In the genomic region with DNA sequence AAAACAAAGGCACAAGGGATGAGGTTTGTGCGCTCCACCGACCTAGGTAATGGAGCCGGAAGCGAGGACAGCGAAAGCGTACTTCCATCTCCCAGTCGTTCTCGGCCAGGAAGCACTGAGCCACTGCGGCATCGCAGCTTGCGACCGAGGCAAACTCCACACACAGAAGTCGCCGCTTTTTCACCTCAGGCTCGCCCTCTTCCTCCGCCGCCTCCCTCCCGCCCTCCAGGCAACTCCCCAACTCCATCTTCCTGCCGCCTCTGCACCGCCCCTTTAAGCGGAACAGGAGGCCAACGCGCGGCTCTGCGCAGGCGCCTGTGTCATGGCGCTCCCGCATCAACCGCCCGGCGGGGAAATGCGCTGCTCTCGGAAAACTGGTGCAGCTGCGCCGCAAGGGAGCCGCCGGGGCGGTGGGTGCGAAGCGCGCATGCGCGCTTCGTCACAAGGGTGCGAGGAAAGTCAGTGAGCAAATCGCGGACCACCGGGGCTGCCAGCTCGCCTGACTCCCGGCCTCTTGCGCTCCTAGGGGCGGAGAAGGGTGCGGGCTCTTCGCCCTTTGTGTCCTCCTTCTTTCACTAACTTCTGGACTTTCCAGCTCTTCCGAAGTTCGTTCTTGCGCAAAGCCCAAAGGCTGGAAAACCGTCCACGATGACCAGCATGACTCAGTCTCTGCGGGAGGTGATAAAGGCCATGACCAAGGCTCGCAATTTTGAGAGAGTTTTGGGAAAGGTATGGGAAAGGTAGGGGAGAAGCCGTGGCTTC, we compare ENCODE assay signal across 1 cellular context.
TF ChIP-seq lines count a peak whose summit lies in the region.

A gene (plus strand): TSS at position 462 of the 762 bp plus-strand sequence. CDS start 187 bp downstream, at position 649.
A gene with protein sequence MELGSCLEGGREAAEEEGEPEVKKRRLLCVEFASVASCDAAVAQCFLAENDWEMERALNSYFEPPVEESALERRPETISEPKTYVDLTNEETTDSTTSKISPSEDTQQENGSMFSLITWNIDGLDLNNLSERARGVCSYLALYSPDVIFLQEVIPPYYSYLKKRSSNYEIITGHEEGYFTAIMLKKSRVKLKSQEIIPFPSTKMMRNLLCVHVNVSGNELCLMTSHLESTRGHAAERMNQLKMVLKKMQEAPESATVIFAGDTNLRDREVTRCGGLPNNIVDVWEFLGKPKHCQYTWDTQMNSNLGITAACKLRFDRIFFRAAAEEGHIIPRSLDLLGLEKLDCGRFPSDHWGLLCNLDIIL (minus strand): TSS at position 284 of the 762 bp plus-strand sequence. CDS start 37 bp downstream, at position 247.

TF ChIP-seq in K562, 482 proteins besides CTCF, POLR2A, EP300 and RAD21 (continued from another document and continues in another):
- TF ChIP-seq ETV5 (CRISPR knock-in tag; IDR thresholded peaks at IDR 0.05; ENCODE audit: low read depth): peak; percentile 73
- no peak for TF ChIP-seq ZNF717 (CRISPR knock-in tag; IDR thresholded peaks at IDR 0.05)
- peak; percentile 79 for TF ChIP-seq SP1 (CRISPR knock-in tag; IDR thresholded peaks at IDR 0.05)
- no peak; the same call in 1 of the 2 replicates for TF ChIP-seq THRAP3 (IDR thresholded peaks at IDR 0.05; ENCODE audit: borderline replicate concordance)
- TF ChIP-seq, protein P1, sequence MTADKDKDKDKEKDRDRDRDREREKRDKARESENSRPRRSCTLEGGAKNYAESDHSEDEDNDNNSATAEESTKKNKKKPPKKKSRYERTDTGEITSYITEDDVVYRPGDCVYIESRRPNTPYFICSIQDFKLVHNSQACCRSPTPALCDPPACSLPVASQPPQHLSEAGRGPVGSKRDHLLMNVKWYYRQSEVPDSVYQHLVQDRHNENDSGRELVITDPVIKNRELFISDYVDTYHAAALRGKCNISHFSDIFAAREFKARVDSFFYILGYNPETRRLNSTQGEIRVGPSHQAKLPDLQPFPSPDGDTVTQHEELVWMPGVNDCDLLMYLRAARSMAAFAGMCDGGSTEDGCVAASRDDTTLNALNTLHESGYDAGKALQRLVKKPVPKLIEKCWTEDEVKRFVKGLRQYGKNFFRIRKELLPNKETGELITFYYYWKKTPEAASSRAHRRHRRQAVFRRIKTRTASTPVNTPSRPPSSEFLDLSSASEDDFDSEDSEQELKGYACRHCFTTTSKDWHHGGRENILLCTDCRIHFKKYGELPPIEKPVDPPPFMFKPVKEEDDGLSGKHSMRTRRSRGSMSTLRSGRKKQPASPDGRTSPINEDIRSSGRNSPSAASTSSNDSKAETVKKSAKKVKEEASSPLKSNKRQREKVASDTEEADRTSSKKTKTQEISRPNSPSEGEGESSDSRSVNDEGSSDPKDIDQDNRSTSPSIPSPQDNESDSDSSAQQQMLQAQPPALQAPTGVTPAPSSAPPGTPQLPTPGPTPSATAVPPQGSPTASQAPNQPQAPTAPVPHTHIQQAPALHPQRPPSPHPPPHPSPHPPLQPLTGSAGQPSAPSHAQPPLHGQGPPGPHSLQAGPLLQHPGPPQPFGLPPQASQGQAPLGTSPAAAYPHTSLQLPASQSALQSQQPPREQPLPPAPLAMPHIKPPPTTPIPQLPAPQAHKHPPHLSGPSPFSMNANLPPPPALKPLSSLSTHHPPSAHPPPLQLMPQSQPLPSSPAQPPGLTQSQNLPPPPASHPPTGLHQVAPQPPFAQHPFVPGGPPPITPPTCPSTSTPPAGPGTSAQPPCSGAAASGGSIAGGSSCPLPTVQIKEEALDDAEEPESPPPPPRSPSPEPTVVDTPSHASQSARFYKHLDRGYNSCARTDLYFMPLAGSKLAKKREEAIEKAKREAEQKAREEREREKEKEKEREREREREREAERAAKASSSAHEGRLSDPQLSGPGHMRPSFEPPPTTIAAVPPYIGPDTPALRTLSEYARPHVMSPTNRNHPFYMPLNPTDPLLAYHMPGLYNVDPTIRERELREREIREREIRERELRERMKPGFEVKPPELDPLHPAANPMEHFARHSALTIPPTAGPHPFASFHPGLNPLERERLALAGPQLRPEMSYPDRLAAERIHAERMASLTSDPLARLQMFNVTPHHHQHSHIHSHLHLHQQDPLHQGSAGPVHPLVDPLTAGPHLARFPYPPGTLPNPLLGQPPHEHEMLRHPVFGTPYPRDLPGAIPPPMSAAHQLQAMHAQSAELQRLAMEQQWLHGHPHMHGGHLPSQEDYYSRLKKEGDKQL (CRISPR knock-in tag; IDR thresholded peaks at IDR 0.05; ENCODE audit: borderline replicate concordance): no peak
- 0 out of 2 replicates have a peak, but pooled peaks have one; percentile 36 for TF ChIP-seq ZNF197 (CRISPR knock-in tag; IDR thresholded peaks at IDR 0.05; ENCODE audit: low read depth)
- TF ChIP-seq KAT8 (IDR thresholded peaks at IDR 0.05; ENCODE audit: low read depth): no peak
- peak; percentile 88 for TF ChIP-seq C11orf30 (IDR thresholded peaks at IDR 0.05; ENCODE audit: low read depth)
- TF ChIP-seq SOX6 (IDR thresholded peaks at IDR 0.05): peak; percentile 35; the same call in 1 of the 2 replicates
- TF ChIP-seq RHOXF2B (CRISPR knock-in tag; conservative IDR thresholded peaks at IDR 0.05): no peak
- no peak for TF ChIP-seq ZSCAN32 (CRISPR knock-in tag; IDR thresholded peaks at IDR 0.05)
- TF ChIP-seq RBFOX2 (IDR thresholded peaks at IDR 0.05; ENCODE audit: low read depth, low read length): peak; percentile 95
- peak; percentile 68 for TF ChIP-seq PCBP1 (IDR thresholded peaks at IDR 0.05; ENCODE audit: low read depth, low read length, poor library complexity, severe bottlenecking)
- TF ChIP-seq ELF1 (tag; IDR thresholded peaks at IDR 0.05): peak; percentile 89
- TF ChIP-seq, protein P2, sequence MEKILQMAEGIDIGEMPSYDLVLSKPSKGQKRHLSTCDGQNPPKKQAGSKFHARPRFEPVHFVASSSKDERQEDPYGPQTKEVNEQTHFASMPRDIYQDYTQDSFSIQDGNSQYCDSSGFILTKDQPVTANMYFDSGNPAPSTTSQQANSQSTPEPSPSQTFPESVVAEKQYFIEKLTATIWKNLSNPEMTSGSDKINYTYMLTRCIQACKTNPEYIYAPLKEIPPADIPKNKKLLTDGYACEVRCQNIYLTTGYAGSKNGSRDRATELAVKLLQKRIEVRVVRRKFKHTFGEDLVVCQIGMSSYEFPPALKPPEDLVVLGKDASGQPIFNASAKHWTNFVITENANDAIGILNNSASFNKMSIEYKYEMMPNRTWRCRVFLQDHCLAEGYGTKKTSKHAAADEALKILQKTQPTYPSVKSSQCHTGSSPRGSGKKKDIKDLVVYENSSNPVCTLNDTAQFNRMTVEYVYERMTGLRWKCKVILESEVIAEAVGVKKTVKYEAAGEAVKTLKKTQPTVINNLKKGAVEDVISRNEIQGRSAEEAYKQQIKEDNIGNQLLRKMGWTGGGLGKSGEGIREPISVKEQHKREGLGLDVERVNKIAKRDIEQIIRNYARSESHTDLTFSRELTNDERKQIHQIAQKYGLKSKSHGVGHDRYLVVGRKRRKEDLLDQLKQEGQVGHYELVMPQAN (IDR thresholded peaks at IDR 0.05; ENCODE audit: borderline replicate concordance): 0 out of 2 replicates have a peak, but pooled peaks have one; percentile 47
- no peak for TF ChIP-seq ZNF780A (CRISPR knock-in tag; IDR thresholded peaks at IDR 0.05)
- TF ChIP-seq ZNF143 (CRISPR knock-in tag; IDR thresholded peaks at IDR 0.05): no peak
- TF ChIP-seq HNRNPK (IDR thresholded peaks at IDR 0.05; ENCODE audit: low read depth, low read length, poor library complexity, severe bottlenecking): no peak
- TF ChIP-seq EP400 (IDR thresholded peaks at IDR 0.05): peak; percentile 88
- peak; percentile 96; the same call in 1 of the 2 replicates for TF ChIP-seq RB1 (IDR thresholded peaks at IDR 0.05; ENCODE audit: low read depth)
- TF ChIP-seq ZNF551 (CRISPR knock-in tag; IDR thresholded peaks at IDR 0.05): no peak
- TF ChIP-seq, protein P3, sequence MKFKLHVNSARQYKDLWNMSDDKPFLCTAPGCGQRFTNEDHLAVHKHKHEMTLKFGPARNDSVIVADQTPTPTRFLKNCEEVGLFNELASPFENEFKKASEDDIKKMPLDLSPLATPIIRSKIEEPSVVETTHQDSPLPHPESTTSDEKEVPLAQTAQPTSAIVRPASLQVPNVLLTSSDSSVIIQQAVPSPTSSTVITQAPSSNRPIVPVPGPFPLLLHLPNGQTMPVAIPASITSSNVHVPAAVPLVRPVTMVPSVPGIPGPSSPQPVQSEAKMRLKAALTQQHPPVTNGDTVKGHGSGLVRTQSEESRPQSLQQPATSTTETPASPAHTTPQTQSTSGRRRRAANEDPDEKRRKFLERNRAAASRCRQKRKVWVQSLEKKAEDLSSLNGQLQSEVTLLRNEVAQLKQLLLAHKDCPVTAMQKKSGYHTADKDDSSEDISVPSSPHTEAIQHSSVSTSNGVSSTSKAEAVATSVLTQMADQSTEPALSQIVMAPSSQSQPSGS (CRISPR knock-in tag; IDR thresholded peaks at IDR 0.05): no peak
- TF ChIP-seq, protein P4, sequence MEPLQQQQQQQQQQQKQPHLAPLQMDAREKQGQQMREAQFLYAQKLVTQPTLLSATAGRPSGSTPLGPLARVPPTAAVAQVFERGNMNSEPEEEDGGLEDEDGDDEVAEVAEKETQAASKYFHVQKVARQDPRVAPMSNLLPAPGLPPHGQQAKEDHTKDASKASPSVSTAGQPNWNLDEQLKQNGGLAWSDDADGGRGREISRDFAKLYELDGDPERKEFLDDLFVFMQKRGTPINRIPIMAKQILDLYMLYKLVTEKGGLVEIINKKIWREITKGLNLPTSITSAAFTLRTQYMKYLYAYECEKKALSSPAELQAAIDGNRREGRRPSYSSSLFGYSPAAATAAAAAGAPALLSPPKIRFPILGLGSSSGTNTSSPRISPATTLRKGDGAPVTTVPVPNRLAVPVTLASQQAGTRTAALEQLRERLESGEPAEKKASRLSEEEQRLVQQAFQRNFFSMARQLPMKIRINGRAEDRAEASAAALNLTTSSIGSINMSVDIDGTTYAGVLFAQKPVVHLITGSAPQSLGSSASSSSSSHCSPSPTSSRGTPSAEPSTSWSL (CRISPR knock-in tag; IDR thresholded peaks at IDR 0.05; ENCODE audit: borderline replicate concordance): no peak
- no peak for TF ChIP-seq RBM22 (IDR thresholded peaks at IDR 0.05; ENCODE audit: low read depth, low read length, poor library complexity, severe bottlenecking)
- peak; percentile 79 for TF ChIP-seq TAF9B (IDR thresholded peaks at IDR 0.05; ENCODE audit: partially characterized antibody)
- peak; percentile 67; the same call in 1 of the 2 replicates for TF ChIP-seq MYNN (IDR thresholded peaks at IDR 0.05)
- no peak for TF ChIP-seq MYNN (CRISPR knock-in tag; IDR thresholded peaks at IDR 0.05)
- peak; percentile 31; the same call in 1 of the 2 replicates for TF ChIP-seq GATAD2B (IDR thresholded peaks at IDR 0.05; ENCODE audit: borderline replicate concordance)
- TF ChIP-seq, protein P5, sequence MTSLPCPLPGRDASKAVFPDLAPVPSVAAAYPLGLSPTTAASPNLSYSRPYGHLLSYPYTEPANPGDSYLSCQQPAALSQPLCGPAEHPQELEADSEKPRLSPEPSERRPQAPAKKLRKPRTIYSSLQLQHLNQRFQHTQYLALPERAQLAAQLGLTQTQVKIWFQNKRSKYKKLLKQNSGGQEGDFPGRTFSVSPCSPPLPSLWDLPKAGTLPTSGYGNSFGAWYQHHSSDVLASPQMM (CRISPR knock-in tag; IDR thresholded peaks at IDR 0.05): no peak
- no peak for TF ChIP-seq GATA2 (CRISPR knock-in tag; IDR thresholded peaks at IDR 0.05)
- TF ChIP-seq NR1H2 (CRISPR knock-in tag; IDR thresholded peaks at IDR 0.05): no peak
- peak; percentile 64 for TF ChIP-seq EGR1 (conservative IDR thresholded peaks at IDR 0.05)
- peak; percentile 96 for TF ChIP-seq ZEB2 (IDR thresholded peaks at IDR 0.05)
- TF ChIP-seq ADNP (tag; IDR thresholded peaks at IDR 0.05): no peak
- no peak for TF ChIP-seq SMAD3 (CRISPR knock-in tag; conservative IDR thresholded peaks at IDR 0.05)
- TF ChIP-seq, protein P6, sequence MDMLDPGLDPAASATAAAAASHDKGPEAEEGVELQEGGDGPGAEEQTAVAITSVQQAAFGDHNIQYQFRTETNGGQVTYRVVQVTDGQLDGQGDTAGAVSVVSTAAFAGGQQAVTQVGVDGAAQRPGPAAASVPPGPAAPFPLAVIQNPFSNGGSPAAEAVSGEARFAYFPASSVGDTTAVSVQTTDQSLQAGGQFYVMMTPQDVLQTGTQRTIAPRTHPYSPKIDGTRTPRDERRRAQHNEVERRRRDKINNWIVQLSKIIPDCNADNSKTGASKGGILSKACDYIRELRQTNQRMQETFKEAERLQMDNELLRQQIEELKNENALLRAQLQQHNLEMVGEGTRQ (CRISPR knock-in tag; IDR thresholded peaks at IDR 0.05): no peak
- no peak for TF ChIP-seq ZNF41 (CRISPR knock-in tag; conservative IDR thresholded peaks at IDR 0.05)
- no peak for TF ChIP-seq MEF2D (tag; conservative IDR thresholded peaks at IDR 0.05; ENCODE audit: low read depth)
- TF ChIP-seq BRD4 (IDR thresholded peaks at IDR 0.05): peak; percentile 83
- 0 out of 2 replicates have a peak, but pooled peaks have one; percentile 2 for TF ChIP-seq NCOR1 (IDR thresholded peaks at IDR 0.05)
- TF ChIP-seq, protein P7, sequence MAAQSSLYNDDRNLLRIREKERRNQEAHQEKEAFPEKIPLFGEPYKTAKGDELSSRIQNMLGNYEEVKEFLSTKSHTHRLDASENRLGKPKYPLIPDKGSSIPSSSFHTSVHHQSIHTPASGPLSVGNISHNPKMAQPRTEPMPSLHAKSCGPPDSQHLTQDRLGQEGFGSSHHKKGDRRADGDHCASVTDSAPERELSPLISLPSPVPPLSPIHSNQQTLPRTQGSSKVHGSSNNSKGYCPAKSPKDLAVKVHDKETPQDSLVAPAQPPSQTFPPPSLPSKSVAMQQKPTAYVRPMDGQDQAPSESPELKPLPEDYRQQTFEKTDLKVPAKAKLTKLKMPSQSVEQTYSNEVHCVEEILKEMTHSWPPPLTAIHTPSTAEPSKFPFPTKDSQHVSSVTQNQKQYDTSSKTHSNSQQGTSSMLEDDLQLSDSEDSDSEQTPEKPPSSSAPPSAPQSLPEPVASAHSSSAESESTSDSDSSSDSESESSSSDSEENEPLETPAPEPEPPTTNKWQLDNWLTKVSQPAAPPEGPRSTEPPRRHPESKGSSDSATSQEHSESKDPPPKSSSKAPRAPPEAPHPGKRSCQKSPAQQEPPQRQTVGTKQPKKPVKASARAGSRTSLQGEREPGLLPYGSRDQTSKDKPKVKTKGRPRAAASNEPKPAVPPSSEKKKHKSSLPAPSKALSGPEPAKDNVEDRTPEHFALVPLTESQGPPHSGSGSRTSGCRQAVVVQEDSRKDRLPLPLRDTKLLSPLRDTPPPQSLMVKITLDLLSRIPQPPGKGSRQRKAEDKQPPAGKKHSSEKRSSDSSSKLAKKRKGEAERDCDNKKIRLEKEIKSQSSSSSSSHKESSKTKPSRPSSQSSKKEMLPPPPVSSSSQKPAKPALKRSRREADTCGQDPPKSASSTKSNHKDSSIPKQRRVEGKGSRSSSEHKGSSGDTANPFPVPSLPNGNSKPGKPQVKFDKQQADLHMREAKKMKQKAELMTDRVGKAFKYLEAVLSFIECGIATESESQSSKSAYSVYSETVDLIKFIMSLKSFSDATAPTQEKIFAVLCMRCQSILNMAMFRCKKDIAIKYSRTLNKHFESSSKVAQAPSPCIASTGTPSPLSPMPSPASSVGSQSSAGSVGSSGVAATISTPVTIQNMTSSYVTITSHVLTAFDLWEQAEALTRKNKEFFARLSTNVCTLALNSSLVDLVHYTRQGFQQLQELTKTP (IDR thresholded peaks at IDR 0.05; ENCODE audit: low read depth in 1 of 2, partially characterized antibody in 2 of 2): peak in 1 of 2 experiments; percentile 74
- TF ChIP-seq NR2C2 (CRISPR knock-in tag; IDR thresholded peaks at IDR 0.05): 0 out of 2 replicates have a peak, but pooled peaks have one; percentile 11
- TF ChIP-seq NR2C2 (tag; IDR thresholded peaks at IDR 0.05): peak; percentile 68; the same call in 1 of the 2 replicates
- peak; percentile 32; the same call in 1 of the 2 replicates for TF ChIP-seq MAFF (IDR thresholded peaks at IDR 0.05; ENCODE audit: low read length)
- TF ChIP-seq HNRNPUL1 (IDR thresholded peaks at IDR 0.05; ENCODE audit: low read length): no peak
- TF ChIP-seq ZNF121 (CRISPR knock-in tag; conservative IDR thresholded peaks at IDR 0.05): no peak
- TF ChIP-seq HEY1 (CRISPR knock-in tag; IDR thresholded peaks at IDR 0.05; ENCODE audit: borderline replicate concordance): no peak
- no peak for TF ChIP-seq ZNF408 (CRISPR knock-in tag; IDR thresholded peaks at IDR 0.05; ENCODE audit: low read depth)
